17 cellular contexts compared by ENCODE assay signal in the genomic region with DNA sequence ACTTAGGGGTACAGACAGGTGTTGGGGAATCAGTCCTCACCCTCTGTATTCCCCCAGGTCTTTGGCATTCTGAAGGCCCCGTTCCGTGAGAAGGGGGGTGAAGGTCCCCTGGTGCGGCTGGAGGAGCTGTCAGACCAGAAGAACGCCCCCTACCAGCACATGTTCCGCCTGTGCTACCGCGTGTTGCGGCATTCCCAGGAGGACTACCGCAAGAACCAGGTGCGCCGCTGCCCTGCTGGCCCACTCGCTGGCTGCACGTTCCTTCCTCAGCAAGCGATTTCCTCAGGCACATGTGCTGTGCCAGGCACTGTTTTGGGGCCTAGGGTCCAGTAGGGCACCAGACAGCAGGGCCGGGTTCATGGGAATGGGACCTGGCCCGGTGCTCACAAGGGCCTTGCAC. TPM values are rescaled to one million over a fixed set of nuclear protein-coding genes. Genes with fewer than 3 reads are reported as not detected.
A peak's percentile ranks its signal among the peaks of the same experiment; 100 is the strongest.
DNase-seq lines count a peak whose midpoint lies in the region; ATAC-seq, FAIRE-seq and TF ChIP-seq lines count a peak whose summit lies in the region.
"Had no signal": no experiment of that assay in that cellular context is flagged by ENCODE, and none has a peak within 500 bp of the region (broad histone marks: within the 10 kb centered on the region; RNA-seq: fewer than 3 reads in every experiment).

No MANE protein-coding gene starts in this region.

- TF ChIP-seq POLR2A in K562 (conservative IDR thresholded peaks at IDR 0.05), result no peak

- H3K4ac ChIP-seq in neuronal stem cell (ENCODE audit: low read length), result no peak overlapping the region

- no peak overlapping the region for H2BK15ac ChIP-seq in neuronal stem cell (ENCODE audit: low read length)

- H3K79me1 ChIP-seq in neuronal stem cell (ENCODE audit: low read depth, low read length), result no peaks in the 10 kb centered on the region

- no peak overlapping the region for H3K4me3 ChIP-seq in H7 (ENCODE audit: insufficient read depth, low read depth, low read length)
- no peak overlapping the region for H3K4me3 ChIP-seq in HEK293 (ENCODE audit: low read depth, low read length)
- H3K4me3 ChIP-seq in K562, result no peak overlapping the region
- no peak overlapping the region for H3K4me3 ChIP-seq in neuronal stem cell (ENCODE audit: low read length in 2 of 2)
- H3K4me3 ChIP-seq: GM23338, HAP-1 had no signal

- H3K27ac ChIP-seq in HEK293 (ENCODE audit: extremely low read depth, low read depth, low read length) (no peak overlapping the region), K562 (ENCODE audit: extremely low read depth, low read depth, low read length) (no peak overlapping the region), neuronal stem cell (replicated peaks; ENCODE audit: low read length) (no peak overlapping the region)
- H3K27ac ChIP-seq: C4-2B had no signal

- H3K9me3 ChIP-seq in HEK293 (ENCODE audit: control insufficient read depth, insufficient read depth, low read depth, low read length), result no peaks in the 10 kb centered on the region
- H3K9me3 ChIP-seq in K562 (replicated peaks; ENCODE audit: control insufficient read depth, insufficient read depth, low read depth, low read length), result no peaks in the 10 kb centered on the region
- H3K9me3 ChIP-seq in neuronal stem cell (replicated peaks in 1 of 2; ENCODE audit: control insufficient read depth in 2 of 2, insufficient read depth in 1 of 2, low read depth in 1 of 2, low read length in 2 of 2), result no peaks in the 10 kb centered on the region
- H3K9me3 ChIP-seq: Caco-2, HAP-1 had no signal

- no peaks in the 10 kb centered on the region for H3K79me2 ChIP-seq in K562 (ENCODE audit: control insufficient read depth, insufficient read depth, low read length)

- peak overlapping the region; percentile 50 for H3K23ac ChIP-seq in neuronal stem cell (ENCODE audit: low read depth, low read length, poor library complexity)

- peak; percentile 66 for DNase-seq in H7
- no peak for DNase-seq in K562 (ENCODE audit: extremely low read depth in 1 of 4, low spot score in 3 of 4)
- DNase-seq in neuronal stem cell (ENCODE audit: low spot score), result no peak
- DNase-seq: Caco-2; CD4-positive, CD25-positive, alpha-beta regulatory T cell; CD8-positive, alpha-beta T cell; DMS153; DND-41 had no signal

- ATAC-seq in K562 (no peak), GM18511 (IDR thresholded peaks at IDR 0.05; ENCODE audit: unreplicated experiment) (no peak), GM19467 (IDR thresholded peaks at IDR 0.05; ENCODE audit: unreplicated experiment) (no peak)
- ATAC-seq: CD8-positive, alpha-beta T cell; GM23338 had no signal

- H3K9ac ChIP-seq in K562 (ENCODE audit: insufficient read depth in 1 of 2, low read depth in 2 of 2, low read length in 2 of 2) (no peak overlapping the region), neuronal stem cell (ENCODE audit: low read depth, low read length, poor library complexity) (no peak overlapping the region)

- H2AK5ac ChIP-seq in neuronal stem cell (ENCODE audit: low read depth, low read length), result no peak overlapping the region

- H4K20me1 ChIP-seq in K562 (replicated peaks; ENCODE audit: control insufficient read depth, insufficient read depth, low read length), result no peaks in the 10 kb centered on the region; the same call in 1 of the 2 replicates

- H2BK12ac ChIP-seq in neuronal stem cell (ENCODE audit: low read length), result peak overlapping the region; percentile 18

- TF ChIP-seq RAD21 in K562 (CRISPR knock-in tag; conservative IDR thresholded peaks at IDR 0.05 in 1 of 2, IDR thresholded peaks at IDR 0.05 in 1 of 2), result no peak

- no peaks in the 10 kb centered on the region for H3K4me1 ChIP-seq in HEK293 (ENCODE audit: control insufficient read depth, insufficient read depth, low read length)
- H3K4me1 ChIP-seq in K562 (replicated peaks in 1 of 2; ENCODE audit: control insufficient read depth in 2 of 2, insufficient read depth in 2 of 2, low read length in 2 of 2), result peaks cover 0 to 31% of the 10 kb centered on the region in 2 experiments; a peak in 3 of 5 replicates
- H3K4me1 ChIP-seq in neuronal stem cell (ENCODE audit: control insufficient read depth in 2 of 2, insufficient read depth in 1 of 2, low read depth in 1 of 2, low read length in 2 of 2), result peaks cover 0 to 2% of the 10 kb centered on the region in 2 donors
- H3K4me1 ChIP-seq: HAP-1 had no signal

- peak overlapping the region; percentile 24 for H3K18ac ChIP-seq in neuronal stem cell (ENCODE audit: low read length)

- in situ Hi-C loops in K562 (cut with MboI), result no loop called here

- peak overlapping the region; percentile 4 for H3K14ac ChIP-seq in neuronal stem cell (ENCODE audit: low read length)

- no peak overlapping the region for H4K91ac ChIP-seq in neuronal stem cell (ENCODE audit: low read depth, low read length, poor library complexity)

- 89% methylated on average over 10 of the region's 16 CpGs for WGBS in K562 (ENCODE audit: insufficient coverage, low coverage, missing lambda C conversion rate)
- WGBS in neuronal stem cell (ENCODE audit: extremely low coverage in 2 of 2, insufficient read length in 2 of 2, insufficient replicate concordance in 1 of 2), 2 donors, result no CpG with 5 or more reads among the region's 16 CpGs

- no peak overlapping the region for H2BK5ac ChIP-seq in neuronal stem cell (ENCODE audit: low read length)

- H4K8ac ChIP-seq in neuronal stem cell (ENCODE audit: low read depth, low read length), result no peak overlapping the region

- POLR2A ChIA-PET in HEK293 (lab: Yijun Ruan, JAX), result no interaction called here
- POLR2A ChIA-PET in K562 (lab: Yijun Ruan, JAX), result interaction anchor here (0.6 to 0.9 kb wide), 4 partner anchors 9 to 199 kb away, joined by 3 read pairs; no protein-coding TSS in a partner anchor

- H3K36me3 ChIP-seq in H7 (replicated peaks; ENCODE audit: control insufficient read depth, insufficient read depth, low read length), result peaks cover 10% of the 10 kb centered on the region
- peaks cover 4 to 31% of the 10 kb centered on the region in 2 experiments; a peak in 1 of 3 replicates for H3K36me3 ChIP-seq in HEK293 (ENCODE audit: control insufficient read depth in 2 of 2, insufficient read depth in 1 of 2, low read length in 2 of 2)
- peaks cover 86% of the 10 kb centered on the region for H3K36me3 ChIP-seq in K562 (ENCODE audit: control insufficient read depth, insufficient read depth, low read length)
- no peaks in the 10 kb centered on the region for H3K36me3 ChIP-seq in neuronal stem cell (replicated peaks in 1 of 2; ENCODE audit: control insufficient read depth in 2 of 2, insufficient read depth in 2 of 2, low read length in 2 of 2)

- no peak for TF ChIP-seq EP300 in K562 (IDR thresholded peaks at IDR 0.05; ENCODE audit: low read length)

- intact Hi-C loops in K562 (cut with micrococcal nuclease), result no loop called here

- no peak for FAIRE-seq in K562 (lab: Jason Lieb, UNC)
- FAIRE-seq: G401.6, GM12892, GM19239 had no signal

- no peak overlapping the region for H2AFZ ChIP-seq in K562 (ENCODE audit: low read depth, low read length)
- no peak overlapping the region for H2AFZ ChIP-seq in neuronal stem cell (ENCODE audit: low read length)
- H2AFZ ChIP-seq: GM23338 had no signal

- no TSS peak for BruUV-seq in K562 (replicated peaks; lab: Mats Ljungman, UMichigan)

- no peak overlapping the region for H3K4me2 ChIP-seq in K562 (ENCODE audit: insufficient read depth, low read length)
- no peak overlapping the region for H3K4me2 ChIP-seq in neuronal stem cell (ENCODE audit: insufficient read depth, low read length, poor library complexity, severe bottlenecking)
- H3K4me2 ChIP-seq: GM23338 had no signal

- no peak overlapping the region for H2BK120ac ChIP-seq in neuronal stem cell (ENCODE audit: low read depth, low read length)

- TF ChIP-seq CTCF in HEK293 (tag by site-specific recombination; IDR thresholded peaks at IDR 0.05) (no peak), K562 (IDR thresholded peaks at IDR 0.05 in 2 of 3, conservative IDR thresholded peaks at IDR 0.05 in 1 of 3; ENCODE audit: insufficient read depth in 2 of 3, low read depth in 1 of 3, low read length in 3 of 3) (no peak)

- no peaks in the 10 kb centered on the region for H3K27me3 ChIP-seq in H7 (ENCODE audit: control insufficient read depth, insufficient read depth, low read length)
- H3K27me3 ChIP-seq in K562 (ENCODE audit: control insufficient read depth in 2 of 2, insufficient read depth in 2 of 2, low read length in 2 of 2), result no peaks in the 10 kb centered on the region
- H3K27me3 ChIP-seq in neuronal stem cell (ENCODE audit: control insufficient read depth in 3 of 3, insufficient read depth in 3 of 3, low read depth in 1 of 3, low read length in 3 of 3), result no peaks in the 10 kb centered on the region

- H3K9me1 ChIP-seq in K562 (ENCODE audit: control insufficient read depth, insufficient read depth, low read length), result no peaks in the 10 kb centered on the region

- CTCF ChIA-PET in HEK293 (lab: Yijun Ruan, JAX) (interaction anchor here (0.7 to 1.3 kb wide), 3 partner anchors 9 to 116 kb away, joined by 3 to 4 read pairs (median 3); no protein-coding TSS in a partner anchor), K562 (lab: Yijun Ruan, JAX; ENCODE audit: low intra/inter-chr PET ratio) (no interaction called here)

RNA-seq across cellular contexts. Expression of gene UQCC2, which starts 44.4 kb away (rescaled TPM):
- 67.1 and 93.6 TPM in 2 replicates for total RNA-seq in H7 (2014; rRNA removed; shearing (Covaris generic))
- total RNA-seq in K562 (2011; cell fraction: chromatin; rRNA removed; ENCODE audit: low replicate concordance), result 19.9 and 36.1 TPM in 2 replicates
- total RNA-seq in K562 (2011; cell fraction: nucleolus; rRNA removed), result 29.5 and 31.9 TPM in 2 replicates
- 27.8 and 33.5 TPM in 2 replicates for total RNA-seq in K562 (2011; cell fraction: nucleoplasm; rRNA removed)
- total RNA-seq in K562 (2014; rRNA removed) (63.3 and 92.9 TPM in 2 replicates), K562 (2014; rRNA removed; fragmentation: Illumina TruSeq; extraction: Trizol) (140 and 158 TPM in 2 replicates), K562 (2015; rRNA removed; fragmentation: Illumina TruSeq; extraction: Trizol) (113 and 133 TPM in 2 replicates), K562 (2021) (161 and 179 TPM in 2 replicates)
- polyA plus RNA-seq in K562 (2011; rRNA removed) (128 and 161 TPM in 2 replicates), K562 (2014; fragmentation: Illumina TruSeq; extraction: Trizol) (110 and 119 TPM in 2 replicates), K562 (2014; fragmentation: Nextera tagmentation; extraction: Ambion mirVana) (100 to 1,000 TPM; 832 to 927 TPM), K562 (2014; rRNA removed) (58.5 and 98.3 TPM in 2 replicates)
- polyA plus RNA-seq in K562 (2011; cell fraction: cytosol; rRNA removed), result 49.2 and 81.5 TPM in 2 replicates
- 67.5 and 72.8 TPM in 2 replicates for polyA plus RNA-seq in K562 (2011; cell fraction: nucleus; rRNA removed)
- 166 and 322 TPM in 2 replicates for polyA plus RNA-seq in K562 (2012)
- 17.7 and 23.0 TPM in 2 replicates for polyA minus RNA-seq in K562 (2011; rRNA and poly(A)+ RNA removed)
- 19.1 and 24.0 TPM in 2 replicates for polyA minus RNA-seq in K562 (2011; cell fraction: cytosol; rRNA and poly(A)+ RNA removed)
- 17.8 and 17.9 TPM in 2 replicates for polyA minus RNA-seq in K562 (2011; cell fraction: nucleus; rRNA and poly(A)+ RNA removed)
- 222 TPM for polyA plus RNA-seq in neuronal stem cell (2013, experiment 1 of 2)
- 222 TPM for polyA plus RNA-seq in neuronal stem cell (2013, experiment 2 of 2)

RNA-seq across cellular contexts. Expression of gene ITPR3, which starts 46.0 kb away (rescaled TPM):
- 23.4 and 26.0 TPM in 2 replicates for total RNA-seq in H7 (2014; rRNA removed; shearing (Covaris generic))
- total RNA-seq in K562 (2011; cell fraction: chromatin; rRNA removed; ENCODE audit: low replicate concordance), result 128 and 310 TPM in 2 replicates
- total RNA-seq in K562 (2011; cell fraction: nucleolus; rRNA removed), result 120 and 148 TPM in 2 replicates
- 89.0 and 102 TPM in 2 replicates for total RNA-seq in K562 (2011; cell fraction: nucleoplasm; rRNA removed)
- 13.2 and 17.2 TPM in 2 replicates for total RNA-seq in K562 (2014; rRNA removed)
- 4.9 and 7.0 TPM in 2 replicates for total RNA-seq in K562 (2014; rRNA removed; fragmentation: Illumina TruSeq; extraction: Trizol)
- total RNA-seq in K562 (2015; rRNA removed; fragmentation: Illumina TruSeq; extraction: Trizol), result 7.0 and 7.7 TPM in 2 replicates
- total RNA-seq in K562 (2021), result 31.2 and 35.7 TPM in 2 replicates
- 14.7 and 22.4 TPM in 2 replicates for polyA plus RNA-seq in K562 (2011; rRNA removed)
- 15.6 and 18.8 TPM in 2 replicates for polyA plus RNA-seq in K562 (2011; cell fraction: cytosol; rRNA removed)
- 187 and 251 TPM in 2 replicates for polyA plus RNA-seq in K562 (2011; cell fraction: nucleus; rRNA removed)
- 14.4 and 17.4 TPM in 2 replicates for polyA plus RNA-seq in K562 (2012)
- polyA plus RNA-seq in K562 (2014; fragmentation: Illumina TruSeq; extraction: Trizol), result 20.5 and 22.0 TPM in 2 replicates
- polyA plus RNA-seq in K562 (2014; fragmentation: Nextera tagmentation; extraction: Ambion mirVana), result under 1 TPM; 0.39 to 0.73 TPM
- 20.9 and 23.7 TPM in 2 replicates for polyA plus RNA-seq in K562 (2014; rRNA removed)
- 18.8 and 19.6 TPM in 2 replicates for polyA minus RNA-seq in K562 (2011; rRNA and poly(A)+ RNA removed)
- 19.1 and 27.6 TPM in 2 replicates for polyA minus RNA-seq in K562 (2011; cell fraction: cytosol; rRNA and poly(A)+ RNA removed)
- polyA minus RNA-seq in K562 (2011; cell fraction: nucleus; rRNA and poly(A)+ RNA removed), result 48.7 and 51.2 TPM in 2 replicates
- 1.4 TPM for polyA plus RNA-seq in neuronal stem cell (2013, experiment 1 of 2)
- polyA plus RNA-seq in neuronal stem cell (2013, experiment 2 of 2), result 1.4 TPM
